In genomic region chr3:19348929-19349564, GRCh38 we compare ENCODE assay signal across 10 cellular contexts.
DNase-seq lines count a peak whose midpoint lies in the region; ATAC-seq and TF ChIP-seq lines count a peak whose summit lies in the region.
"Had no signal": no experiment of that assay in that cellular context is flagged by ENCODE, and none has a peak within 500 bp of the region (broad histone marks: within the 10 kb centered on the region; RNA-seq: fewer than 3 reads in every experiment).

No MANE protein-coding gene starts in this region.

- CTCF ChIA-PET in CD4-positive, alpha-beta T cell (lab: Charles Lee) = no interaction called here
- CTCF ChIA-PET in PC-3 (lab: Charles Lee) = interaction anchor here (0.6 to 1.7 kb wide), 3 partner anchors 517 to 695 kb away, joined by 3 to 17 read pairs (median 3); no protein-coding TSS in a partner anchor

- H3K27ac Mint-ChIP-seq in CD4-positive, alpha-beta T cell = no peak overlapping the region

- no TSS peak for BruUV-seq in PC-3 (replicated peaks; lab: Mats Ljungman, UMichigan)

- H3K27me3 ChIP-seq in CD4-positive, alpha-beta T cell (ENCODE audit: control insufficient read depth, insufficient read depth, low read length) = no peaks in the 10 kb centered on the region
- H3K27me3 ChIP-seq in PC-3 (ENCODE audit: low read length) = peaks cover 3% of the 10 kb centered on the region; the same call in 1 of the 2 replicates
- H3K27me3 ChIP-seq in smooth muscle cell (ENCODE audit: low read depth) = no peaks in the 10 kb centered on the region

- WGBS in smooth muscle cell (ENCODE audit: low lambda C conversion rate) = 26% methylated on average over 5 of the region's 5 CpGs

- peaks cover 5% of the 10 kb centered on the region for H3K27me3 Mint-ChIP-seq in CD4-positive, alpha-beta T cell

- H2AFZ ChIP-seq in PC-3 (ENCODE audit: low read length) (no peak overlapping the region), smooth muscle cell (ENCODE audit: low read depth) (no peak overlapping the region)

- H3K4me1 ChIP-seq in PC-3 (ENCODE audit: insufficient read depth, low read length) (no peaks in the 10 kb centered on the region), smooth muscle cell (ENCODE audit: low read depth) (no peaks in the 10 kb centered on the region)

- no peaks in the 10 kb centered on the region for H3K9me3 ChIP-seq in CD4-positive, alpha-beta T cell (ENCODE audit: control insufficient read depth, low read length)
- no peaks in the 10 kb centered on the region for H3K9me3 ChIP-seq in PC-3 (ENCODE audit: low read length)
- no peaks in the 10 kb centered on the region for H3K9me3 ChIP-seq in smooth muscle cell (replicated peaks; ENCODE audit: low read depth)

- no peaks in the 10 kb centered on the region for H3K79me2 ChIP-seq in PC-3 (ENCODE audit: low read length)
- H3K79me2 ChIP-seq in smooth muscle cell (ENCODE audit: low read depth) = no peaks in the 10 kb centered on the region

- no peaks in the 10 kb centered on the region for H3F3A ChIP-seq in PC-3 (ENCODE audit: low read length, unreplicated experiment)
- no peaks in the 10 kb centered on the region for H3F3A ChIP-seq in smooth muscle cell (ENCODE audit: low read depth)

- H3K9ac ChIP-seq in PC-3 (ENCODE audit: low read length) = no peak overlapping the region
- H3K9ac ChIP-seq in smooth muscle cell (ENCODE audit: low read depth) = no peak overlapping the region

- no peak for ATAC-seq in CD4-positive, alpha-beta T cell (ENCODE audit: poor library complexity)
- peak; percentile 63 for ATAC-seq in GM18520 (IDR thresholded peaks at IDR 0.05; ENCODE audit: unreplicated experiment)
- peak; percentile 58 for ATAC-seq in HG03039 (IDR thresholded peaks at IDR 0.05; ENCODE audit: unreplicated experiment)
- peak; percentile 57 for ATAC-seq in PC-3
- ATAC-seq: naive thymus-derived CD8-positive, alpha-beta T cell had no signal

- H3K9me3 Mint-ChIP-seq in CD4-positive, alpha-beta T cell = peaks cover 5% of the 10 kb centered on the region

- POLR2A ChIA-PET in CD4-positive, alpha-beta T cell (lab: Charles Lee) = interaction anchor here (0.6 kb wide), 1 partner anchor 742 kb away, joined by 3 read pairs; no protein-coding TSS in a partner anchor
- POLR2A ChIA-PET in PC-3 (lab: Charles Lee; ENCODE audit: unreplicated experiment) = no interaction called here

- no peaks in the 10 kb centered on the region for H3K4me1 Mint-ChIP-seq in CD4-positive, alpha-beta T cell (ENCODE audit: low read depth)

- intact Hi-C loops in CD4-positive, alpha-beta T cell (cut with DNase I, micrococcal nuclease) = loop anchor here (5.0 to 10.0 kb wide), 2 partner anchors 516 to 518 kb away; no protein-coding TSS in a partner anchor
- intact Hi-C loops in PC-3 (cut with micrococcal nuclease) = loop anchor here (1.0 kb wide), 1 partner anchor 517 kb away; no protein-coding TSS in a partner anchor

- H3K4me2 ChIP-seq in PC-3 (ENCODE audit: low read length) (no peak overlapping the region), smooth muscle cell (peak overlapping the region; percentile 45)

- no peaks in the 10 kb centered on the region for H3K9me2 ChIP-seq in PC-3 (replicated peaks; ENCODE audit: low read length)

- no peak overlapping the region for H3K4me3 Mint-ChIP-seq in CD4-positive, alpha-beta T cell

- H4K20me1 ChIP-seq in PC-3 (ENCODE audit: low read length) = no peaks in the 10 kb centered on the region
- no peaks in the 10 kb centered on the region for H4K20me1 ChIP-seq in smooth muscle cell (ENCODE audit: low read depth)

- peak; percentile 53 for TF ChIP-seq CTCF in CD4-positive, alpha-beta T cell (IDR thresholded peaks at IDR 0.05)
- TF ChIP-seq CTCF in PC-3 (conservative IDR thresholded peaks at IDR 0.05; ENCODE audit: low read depth, low read length) (peak; percentile 60), fibroblast of mammary gland (conservative IDR thresholded peaks at IDR 0.05; ENCODE audit: control insufficient read depth, insufficient read depth, low read depth, low read length) (peak; percentile 57), smooth muscle cell (IDR thresholded peaks at IDR 0.05; ENCODE audit: borderline replicate concordance, insufficient read depth, poor library complexity, severe bottlenecking) (peak; percentile 81)

- H3K27ac ChIP-seq in CD4-positive, alpha-beta T cell (ENCODE audit: low read depth, low read length) = no peak overlapping the region
- no peak overlapping the region for H3K27ac ChIP-seq in PC-3 (ENCODE audit: low read length)
- H3K27ac ChIP-seq in smooth muscle cell (ENCODE audit: low read depth) = no peak overlapping the region
- H3K27ac ChIP-seq: SK-N-MC had no signal

- DNase-seq in CD4-positive, alpha-beta T cell = no peak
- DNase-seq in PC-3 (peak; percentile 60), fibroblast of mammary gland (ENCODE audit: low read depth) (peak; percentile 27), smooth muscle cell (lab: John Stamatoyannopoulos, UW; ENCODE audit: unreplicated experiment) (no peak)
- DNase-seq in stimulated activated CD4-positive, alpha-beta T cell treated with anti-CD3 and anti-CD28 coated beads, Interleukin-4, amount 100 ng/mL, for 4 hours = no peak
- DNase-seq in stimulated activated CD4-positive, alpha-beta T cell treated with anti-CD3 and anti-CD28 coated beads, Interleukin-4, amount 100 ng/mL, for 1 hour = no peak

- no peaks in the 10 kb centered on the region for H3K36me3 ChIP-seq in PC-3 (ENCODE audit: low read depth, low read length)
- no peaks in the 10 kb centered on the region for H3K36me3 ChIP-seq in smooth muscle cell (ENCODE audit: low read depth)

- H3K4me3 ChIP-seq in PC-3 (ENCODE audit: low read length) = no peak overlapping the region
- H3K4me3 ChIP-seq in fibroblast of mammary gland (ENCODE audit: control insufficient read depth, low read depth, low read length) = no peak overlapping the region
- no peak overlapping the region for H3K4me3 ChIP-seq in smooth muscle cell
- H3K4me3 ChIP-seq: SK-N-MC had no signal

- no peaks in the 10 kb centered on the region for H3K36me3 Mint-ChIP-seq in CD4-positive, alpha-beta T cell (ENCODE audit: low read depth)
- H3K36me3 Mint-ChIP-seq: naive thymus-derived CD8-positive, alpha-beta T cell had no signal

Comparison
In these comparisons a context has a peak if more than half of its experiments do, and no peak if none do; other contexts are left out.
1. DNase-seq: peak in PC-3 (single experiment) and fibroblast of mammary gland (single experiment); none in CD4-positive, alpha-beta T cell (0 of 10), smooth muscle cell (single experiment), stimulated activated CD4-positive, alpha-beta T cell treated with anti-CD3 and anti-CD28 coated beads, Interleukin-4, amount 100 ng/mL, for 4 hours (0 of 2) and stimulated activated CD4-positive, alpha-beta T cell treated with anti-CD3 and anti-CD28 coated beads, Interleukin-4, amount 100 ng/mL, for 1 hour (single experiment).
2. Peak in every context shown above with its lines, with median percentiles within 50 percentile points of each other: CTCF ChIP-seq.